In the genomic region with DNA sequence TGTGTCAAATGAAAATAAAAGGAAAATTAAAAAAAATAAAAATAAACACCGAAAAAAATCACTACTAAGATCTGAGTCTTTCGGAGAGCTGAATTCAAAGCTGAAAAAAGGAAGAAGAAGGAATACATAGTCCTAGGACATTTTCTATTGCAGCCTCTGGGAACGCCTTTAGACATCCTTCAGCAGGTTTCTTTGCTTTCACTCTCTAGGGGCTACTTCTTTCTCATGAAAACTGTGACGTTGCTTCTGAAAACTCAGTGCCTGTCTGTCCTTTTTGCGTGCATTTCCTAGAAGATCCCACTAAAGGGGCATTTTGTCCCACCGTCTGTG, we compare ENCODE assay signal across 8 cellular contexts. TPM values are rescaled to one million over a fixed set of nuclear protein-coding genes. Genes with fewer than 3 reads are reported as not detected.
DNase-seq lines count a peak whose midpoint lies in the region; ATAC-seq, FAIRE-seq and TF ChIP-seq lines count a peak whose summit lies in the region.

No MANE protein-coding gene starts in this region.

- no peak overlapping the region for H2BK5ac ChIP-seq in H1 (ENCODE audit: low read depth, low read length)

- no peak overlapping the region for H2BK15ac ChIP-seq in H1 (ENCODE audit: low read length)

- H3K36me3 ChIP-seq in DND-41 (ENCODE audit: insufficient read depth, low read length) = peaks cover 11% of the 10 kb centered on the region
- H3K36me3 ChIP-seq in Loucy (ENCODE audit: insufficient read depth, low read length) = no peaks in the 10 kb centered on the region
- no peaks in the 10 kb centered on the region for H3K36me3 ChIP-seq in H1 (ENCODE audit: control insufficient read depth in 2 of 4, insufficient read depth in 4 of 4, low read length in 3 of 4)

- H3K9me3 ChIP-seq in DND-41 (ENCODE audit: insufficient read depth, low read length, severe bottlenecking) (no peaks in the 10 kb centered on the region), Loucy (ENCODE audit: insufficient read depth, low read depth, low read length) (no peaks in the 10 kb centered on the region), H1 (ENCODE audit: insufficient read depth in 2 of 2, low read depth in 1 of 2, low read length in 1 of 2) (no peaks in the 10 kb centered on the region)

- H2AFZ ChIP-seq in DND-41 (ENCODE audit: low read depth, low read length) (peak overlapping the region; percentile 77), Loucy (ENCODE audit: low read length) (peak overlapping the region; percentile 66), H1 (ENCODE audit: low read length) (peak overlapping the region; percentile 97)

- peaks cover 6% of the 10 kb centered on the region; the same call in 1 of the 2 replicates for H3F3A ChIP-seq in Loucy (ENCODE audit: low read depth)

- TF ChIP-seq RAD21 in H1 (IDR thresholded peaks at IDR 0.05 in 1 of 2, conservative IDR thresholded peaks at IDR 0.05 in 1 of 2; ENCODE audit: low read depth in 2 of 2, low read length in 2 of 2) = no peak

- CTCF ChIA-PET in H1 (lab: Charles Lee; ENCODE audit: partially characterized antibody) = interaction anchor here (1.0 to 3.2 kb wide), 4 partner anchors 8 to 97 kb away, joined by 3 to 27 read pairs (median 4); no protein-coding TSS in a partner anchor

- TF ChIP-seq CTCF in DND-41 (IDR thresholded peaks at IDR 0.05; ENCODE audit: borderline replicate concordance, extremely low read depth, low read length, poor library complexity, severe bottlenecking) = no peak
- no peak for TF ChIP-seq CTCF in Loucy (conservative IDR thresholded peaks at IDR 0.05; ENCODE audit: low read length)
- no peak for TF ChIP-seq CTCF in H1 (IDR thresholded peaks at IDR 0.05; ENCODE audit: control extremely low read depth in 1 of 3, insufficient read depth in 1 of 3, low read depth in 1 of 3, low read length in 3 of 3)
- TF ChIP-seq CTCF in omental fat pad (IDR thresholded peaks at IDR 0.05) = no peak

- H4K91ac ChIP-seq in H1 (replicated peaks; ENCODE audit: insufficient read length, low read length) = no peak overlapping the region

- H3K4me3 ChIP-seq in DND-41 (ENCODE audit: low read depth in 1 of 2, low read length in 2 of 2) (peak overlapping the region; percentile 54 to 84), Loucy (ENCODE audit: low read length, poor library complexity, severe bottlenecking) (peak overlapping the region; percentile 85), H1 (ENCODE audit: extremely low read depth in 1 of 4, insufficient read depth in 2 of 4, low read depth in 3 of 4, low read length in 4 of 4) (peak overlapping the region; percentile 57 to 71 (median 63))

- no peak overlapping the region for H2BK12ac ChIP-seq in H1 (ENCODE audit: low read depth, low read length)

- peak overlapping the region; percentile 80 for H3K27ac ChIP-seq in DND-41 (ENCODE audit: low read length)
- H3K27ac ChIP-seq in H1 (ENCODE audit: low read depth, low read length) = no peak overlapping the region

- ATAC-seq in DND-41 (ENCODE audit: insufficient read depth, low read depth) (peak; percentile 19), GM21619 (IDR thresholded peaks at IDR 0.05; ENCODE audit: unreplicated experiment) (peak; percentile 21), omental fat pad (ENCODE audit: low FRiP score) (peak; percentile 19)

- H3K9ac ChIP-seq in DND-41 (ENCODE audit: low read depth, low read length) (peak overlapping the region; percentile 71), Loucy (ENCODE audit: low read depth, low read length, poor library complexity, severe bottlenecking) (peak overlapping the region; percentile 70), H1 (replicated peaks in 1 of 4; ENCODE audit: extremely low read depth in 1 of 4, low read depth in 3 of 4, low read length in 3 of 4) (no peak overlapping the region)

- POLR2A ChIA-PET in H1 (lab: Charles Lee; ENCODE audit: partially characterized antibody) = no interaction called here

- H2AK5ac ChIP-seq in H1 (ENCODE audit: low read depth, low read length) = no peak overlapping the region

- no peaks in the 10 kb centered on the region for H3K9me2 ChIP-seq in Loucy (replicated peaks; ENCODE audit: low read depth, low read length)

- H2BK20ac ChIP-seq in H1 (ENCODE audit: low read length) = no peak overlapping the region

- H3K4ac ChIP-seq in H1 (replicated peaks; ENCODE audit: insufficient read length, low read depth, low read length) = no peak overlapping the region

- no peaks in the 10 kb centered on the region for H3K79me1 ChIP-seq in H1 (ENCODE audit: low read depth, low read length)

- H3K23ac ChIP-seq in H1 (ENCODE audit: insufficient read length) = no peak overlapping the region

- no peak overlapping the region for H3K14ac ChIP-seq in H1 (ENCODE audit: insufficient read length)

- H3K79me2 ChIP-seq in DND-41 (ENCODE audit: insufficient read depth, low read length) = peaks cover 3% of the 10 kb centered on the region; the same call in 1 of the 2 replicates
- H3K79me2 ChIP-seq in Loucy (ENCODE audit: insufficient read depth, low read length) = no peaks in the 10 kb centered on the region
- H3K79me2 ChIP-seq in H1 (ENCODE audit: control insufficient read depth in 1 of 2, insufficient read depth in 2 of 2, low read length in 2 of 2) = no peaks in the 10 kb centered on the region

- H3K27me3 ChIP-seq in DND-41 (ENCODE audit: insufficient read depth, low read length, poor library complexity) = no peaks in the 10 kb centered on the region
- no peaks in the 10 kb centered on the region for H3K27me3 ChIP-seq in Loucy (ENCODE audit: insufficient read depth, low read length, poor library complexity, severe bottlenecking)
- H3K27me3 ChIP-seq in H1 (replicated peaks in 1 of 4; ENCODE audit: control insufficient read depth in 3 of 4, extremely low read depth in 1 of 4, insufficient read depth in 3 of 4, low read length in 3 of 4) = peaks cover 0 to 7% (median 4%) of the 10 kb centered on the region in 4 experiments; a peak in 2 of 7 replicates

- TF ChIP-seq EP300 in H1 (IDR thresholded peaks at IDR 0.05; ENCODE audit: borderline replicate concordance in 1 of 2, low read depth in 2 of 2, low read length in 2 of 2) = no peak

- H3K56ac ChIP-seq in H1 (replicated peaks; ENCODE audit: insufficient read length, low read depth, low read length) = no peak overlapping the region

- no peak for TF ChIP-seq POLR2A in H1 (IDR thresholded peaks at IDR 0.05; ENCODE audit: control extremely low read depth in 1 of 2, low read depth in 2 of 2, low read length in 2 of 2)

- H3K18ac ChIP-seq in H1 (ENCODE audit: extremely low read depth, low read length) = no peak overlapping the region

- FAIRE-seq in H1 (lab: Jason Lieb, UNC) = no peak

- H4K20me1 ChIP-seq in DND-41 (ENCODE audit: insufficient read depth, low read length) (no peaks in the 10 kb centered on the region), Loucy (ENCODE audit: insufficient read depth, low read length, poor library complexity, severe bottlenecking) (no peaks in the 10 kb centered on the region), H1 (replicated peaks in 1 of 2; ENCODE audit: control insufficient read depth in 1 of 2, insufficient read depth in 2 of 2, low read length in 2 of 2) (no peaks in the 10 kb centered on the region)

- H3K4me2 ChIP-seq in DND-41 (ENCODE audit: insufficient read depth, low read length) (peak overlapping the region; percentile 74), Loucy (ENCODE audit: low read depth, low read length, poor library complexity, severe bottlenecking) (peak overlapping the region; percentile 81), H1 (ENCODE audit: insufficient read depth in 1 of 2, low read depth in 2 of 2, low read length in 2 of 2) (peak overlapping the region; percentile 86)

- H4K8ac ChIP-seq in H1 (ENCODE audit: extremely low read depth, insufficient read depth, low read length) = no peak overlapping the region

- peaks cover 11% of the 10 kb centered on the region for H3K23me2 ChIP-seq in H1 (ENCODE audit: low read depth, low read length)

- 42% methylated on average over 6 of the region's 6 CpGs; no CpG with 5 or more reads in 1 of the 2 experiments for WGBS in H1 (ENCODE audit: extremely low coverage in 1 of 2, insufficient coverage in 1 of 2, insufficient read length in 1 of 2, insufficient replicate concordance in 2 of 2, low coverage in 1 of 2, low lambda C conversion rate in 2 of 2, missing lambda C conversion rate in 1 of 2), 2 experiments

- H3K4me1 ChIP-seq in DND-41 (ENCODE audit: insufficient read depth, low read length) (peaks cover 50% of the 10 kb centered on the region), Loucy (ENCODE audit: insufficient read depth, low read length, poor library complexity, severe bottlenecking) (peaks cover 83% of the 10 kb centered on the region), H1 (replicated peaks in 1 of 4; ENCODE audit: control insufficient read depth in 3 of 4, insufficient read depth in 4 of 4, low read length in 3 of 4) (peaks cover 0 to 4% (median 2%) of the 10 kb centered on the region in 4 experiments; a peak in 4 of 7 replicates)

- no peak for DNase-seq in DND-41
- no peak for DNase-seq in H1 (ENCODE audit: low read depth in 1 of 2, low spot score in 2 of 2)
- no peak for DNase-seq in omental fat pad (ENCODE audit: low spot score)
- DNase-seq in cortex of kidney (lab: John Stamatoyannopoulos, UW) = no peak
- DNase-seq in islet precursor cell = no peak
- DNase-seq in LoVo (ENCODE audit: low spot score) = no peak

- H2BK120ac ChIP-seq in H1 (replicated peaks; ENCODE audit: low read depth, low read length) = no peak overlapping the region

- H4K5ac ChIP-seq in H1 (ENCODE audit: insufficient read length, low read depth, low read length) = no peak overlapping the region

TF ChIP-seq in H1, 55 proteins besides CTCF, POLR2A, EP300 and RAD21:
- TF ChIP-seq CBX8 (IDR thresholded peaks at IDR 0.05; ENCODE audit: borderline replicate concordance, low read depth, low read length) = no peak
- no peak for TF ChIP-seq EZH2 (IDR thresholded peaks at IDR 0.05; ENCODE audit: low read depth, low read length, severe bottlenecking)

RNA-seq across cellular contexts. Expression of gene STAT4, which starts 0.7 kb away (rescaled TPM):
- total RNA-seq in H1 (2021; fragmentation: NEBNext Ultra II Directional; extraction: Animal tissue kit (Norgen Biotek cat#: 25700)) = 0.63 and 0.80 TPM in 2 replicates
- polyA plus RNA-seq in H1 (2011; rRNA removed) = 0.33 and 0.36 TPM in 2 replicates
- polyA plus RNA-seq in H1 (2011; cell fraction: cytosol; rRNA removed) = 0.19 TPM
- 0.33 TPM for polyA plus RNA-seq in H1 (2011; cell fraction: nucleus; rRNA removed)
- 0.36 to 0.51 TPM (median 0.45 TPM) in 4 replicates for polyA plus RNA-seq in H1 (2012, experiment 1 of 2)
- not detected for polyA plus RNA-seq in H1 (2012, experiment 2 of 2)
- polyA plus RNA-seq in H1 (2013, experiment 1 of 2) = 0.43 TPM
- 0.40 TPM for polyA plus RNA-seq in H1 (2013, experiment 2 of 2)
- 0.50 and 1.1 TPM in 2 replicates for polyA minus RNA-seq in H1 (2011; rRNA and poly(A)+ RNA removed)
- polyA minus RNA-seq in H1 (2011; cell fraction: cytosol; rRNA and poly(A)+ RNA removed) = not detected
- 2.7 TPM for polyA minus RNA-seq in H1 (2011; cell fraction: nucleus; rRNA and poly(A)+ RNA removed)
- 10 to 100 TPM in 2 of 4 donors, 1 to 10 TPM in 2; 4.6 to 29.4 (median 10.5) TPM for total RNA-seq in omental fat pad

Comparison
In these comparisons a context has a peak if more than half of its experiments do, and no peak if none do; other contexts are left out.
1. H3K9ac ChIP-seq: peak in DND-41 (single experiment) and Loucy (single experiment); none in H1 (0 of 4).
2. Peak in every context shown above with its lines, with median percentiles within 50 percentile points of each other: ATAC-seq, H2AFZ ChIP-seq, H3K4me2 ChIP-seq and H3K4me3 ChIP-seq.